ENCODE assay signal across 11 cellular contexts in genomic region chr17:42282478-42283080, GRCh38. TPM values are rescaled to one million over a fixed set of nuclear protein-coding genes. Genes with fewer than 3 reads are reported as not detected.
DNase-seq lines count a peak whose midpoint lies in the region; ATAC-seq, FAIRE-seq and TF ChIP-seq lines count a peak whose summit lies in the region.
"Had no signal": no experiment of that assay in that cellular context is flagged by ENCODE, and none has a peak within 500 bp of the region (broad histone marks: within the 10 kb centered on the region; RNA-seq: fewer than 3 reads in every experiment).

No MANE protein-coding gene starts in this region.

- no peaks in the 10 kb centered on the region for H3F3A ChIP-seq in smooth muscle cell (ENCODE audit: low read depth)

- no peaks in the 10 kb centered on the region for H3K27me3 ChIP-seq in CD4-positive, alpha-beta T cell (ENCODE audit: control insufficient read depth, insufficient read depth, low read length)
- H3K27me3 ChIP-seq in smooth muscle cell (ENCODE audit: low read depth) (no peaks in the 10 kb centered on the region), small intestine (ENCODE audit: control insufficient read depth in 2 of 2, insufficient read depth in 2 of 2, low read length in 2 of 2) (no peaks in the 10 kb centered on the region)

- no peaks in the 10 kb centered on the region for H3K9me3 Mint-ChIP-seq in CD4-positive, alpha-beta T cell
- no peaks in the 10 kb centered on the region for H3K9me3 Mint-ChIP-seq in activated T-helper 17 cell treated with anti-CD3 and anti-CD28 coated beads, Interleukin-2, amount 50 U/mL, for 72 hours
- no peaks in the 10 kb centered on the region for H3K9me3 Mint-ChIP-seq in mesothelial cell of epicardium

- no peak overlapping the region for H3K4me3 ChIP-seq in A549
- H3K4me3 ChIP-seq in smooth muscle cell, result no peak overlapping the region
- no peak overlapping the region for H3K4me3 ChIP-seq in small intestine (ENCODE audit: low read depth in 1 of 2, low read length in 2 of 2)

- no peaks in the 10 kb centered on the region for H3K79me2 ChIP-seq in smooth muscle cell (ENCODE audit: low read depth)

- peaks cover 6% of the 10 kb centered on the region for H3K36me3 Mint-ChIP-seq in CD4-positive, alpha-beta T cell (ENCODE audit: low read depth)
- H3K36me3 Mint-ChIP-seq in activated T-helper 17 cell treated with anti-CD3 and anti-CD28 coated beads, Interleukin-2, amount 50 U/mL, for 72 hours (ENCODE audit: low read depth), result peaks cover 43% of the 10 kb centered on the region
- H3K36me3 Mint-ChIP-seq in mesothelial cell of epicardium, result no peaks in the 10 kb centered on the region

- H3K9me3 ChIP-seq in A549 (no peaks in the 10 kb centered on the region), smooth muscle cell (replicated peaks; ENCODE audit: low read depth) (no peaks in the 10 kb centered on the region), small intestine (ENCODE audit: control insufficient read depth, low read depth) (no peaks in the 10 kb centered on the region)
- no peaks in the 10 kb centered on the region for H3K9me3 ChIP-seq in CD4-positive, alpha-beta T cell (ENCODE audit: control insufficient read depth, low read length)

- peak; percentile 30 to 42; a peak in 3 of 6 replicates for ATAC-seq in A549
- no peak for ATAC-seq in CD4-positive, alpha-beta T cell (ENCODE audit: poor library complexity)
- ATAC-seq in activated T-helper 17 cell treated with anti-CD3 and anti-CD28 coated beads, Interleukin-2, amount 50 U/mL, for 72 hours (replicated peaks), result no peak

- intact Hi-C loops in CD4-positive, alpha-beta T cell (cut with DNase I, micrococcal nuclease), result no loop called here

- DNase-seq in A549 (ENCODE audit: low read depth in 1 of 2, low spot score in 1 of 2), result no peak
- DNase-seq in CD4-positive, alpha-beta T cell, result peak in 1 of 10 experiments; percentile 17
- peak in 1 of 2 experiments; percentile 6 for DNase-seq in mesothelial cell of epicardium (ENCODE audit: low spot score in 2 of 2, unreplicated experiment in 2 of 2)
- DNase-seq in smooth muscle cell (lab: John Stamatoyannopoulos, UW; ENCODE audit: unreplicated experiment), result no peak
- no peak for DNase-seq in small intestine
- DNase-seq in SIG-M5 (lab: John Stamatoyannopoulos, UW), result no peak
- DNase-seq: C1 segment of cervical spinal cord, islet precursor cell, NCI-H2171 had no signal

- H3K4me1 ChIP-seq in A549 (peaks cover 8% of the 10 kb centered on the region; the same call in 2 of the 3 replicates), smooth muscle cell (ENCODE audit: low read depth) (peaks cover under 1% of the 10 kb centered on the region), small intestine (ENCODE audit: control insufficient read depth in 2 of 2, insufficient read depth in 1 of 2, low read depth in 1 of 2, low read length in 1 of 2) (peaks cover 0 to 5% of the 10 kb centered on the region in 2 donors)

- no peak overlapping the region for H3K4me3 Mint-ChIP-seq in CD4-positive, alpha-beta T cell
- H3K4me3 Mint-ChIP-seq in activated T-helper 17 cell treated with anti-CD3 and anti-CD28 coated beads, Interleukin-2, amount 50 U/mL, for 72 hours, result peak overlapping the region; percentile 4
- no peak overlapping the region for H3K4me3 Mint-ChIP-seq in mesothelial cell of epicardium

- H3K36me3 ChIP-seq in smooth muscle cell (ENCODE audit: low read depth) (no peaks in the 10 kb centered on the region), small intestine (ENCODE audit: control insufficient read depth in 2 of 2, insufficient read depth in 2 of 2, low read length in 2 of 2) (no peaks in the 10 kb centered on the region)

- no peak for FAIRE-seq in A549 (lab: Jason Lieb, UNC)
- FAIRE-seq in small intestine (lab: Jason Lieb, UNC), result no peak
- FAIRE-seq: G401.6 had no signal

- H3K27me3 Mint-ChIP-seq in CD4-positive, alpha-beta T cell, result no peaks in the 10 kb centered on the region
- no peaks in the 10 kb centered on the region for H3K27me3 Mint-ChIP-seq in activated T-helper 17 cell treated with anti-CD3 and anti-CD28 coated beads, Interleukin-2, amount 50 U/mL, for 72 hours
- H3K27me3 Mint-ChIP-seq in mesothelial cell of epicardium (ENCODE audit: low read depth), result peaks cover 8% of the 10 kb centered on the region

- POLR2A ChIA-PET in A549 (lab: Yijun Ruan, JAX), result interaction anchor here (0.7 kb wide), 1 partner anchor 1920 kb away, joined by 3 read pairs; no protein-coding TSS in a partner anchor
- POLR2A ChIA-PET in CD4-positive, alpha-beta T cell (lab: Charles Lee), result no interaction called here

- H3K4me1 Mint-ChIP-seq in CD4-positive, alpha-beta T cell (ENCODE audit: low read depth), result peaks cover 32% of the 10 kb centered on the region
- H3K4me1 Mint-ChIP-seq in activated T-helper 17 cell treated with anti-CD3 and anti-CD28 coated beads, Interleukin-2, amount 50 U/mL, for 72 hours, result no peaks in the 10 kb centered on the region
- H3K4me1 Mint-ChIP-seq in mesothelial cell of epicardium, result peaks cover 9% of the 10 kb centered on the region

- H3K27ac Mint-ChIP-seq in CD4-positive, alpha-beta T cell, result peak overlapping the region; percentile 73
- H3K27ac Mint-ChIP-seq in activated T-helper 17 cell treated with anti-CD3 and anti-CD28 coated beads, Interleukin-2, amount 50 U/mL, for 72 hours, result peak overlapping the region; percentile 37
- H3K27ac Mint-ChIP-seq in mesothelial cell of epicardium, result no peak overlapping the region

- TF ChIP-seq POLR2A in A549 (IDR thresholded peaks at IDR 0.05; ENCODE audit: low read length), result no peak

- H3K27ac ChIP-seq in A549, result no peak overlapping the region
- H3K27ac ChIP-seq in CD4-positive, alpha-beta T cell (ENCODE audit: low read depth, low read length), result no peak overlapping the region
- no peak overlapping the region for H3K27ac ChIP-seq in smooth muscle cell (ENCODE audit: low read depth)
- no peak overlapping the region for H3K27ac ChIP-seq in small intestine (ENCODE audit: low read depth in 1 of 2, low read length in 1 of 2)

- no peak overlapping the region for H3K9ac ChIP-seq in smooth muscle cell (ENCODE audit: low read depth)

- H3K4me2 ChIP-seq in A549 (no peak overlapping the region), smooth muscle cell (no peak overlapping the region)

- no peak for TF ChIP-seq RAD21 in A549 (conservative IDR thresholded peaks at IDR 0.05 in 1 of 2, IDR thresholded peaks at IDR 0.05 in 1 of 2)

- no peak for TF ChIP-seq CTCF in A549 (IDR thresholded peaks at IDR 0.05)
- TF ChIP-seq CTCF in CD4-positive, alpha-beta T cell (IDR thresholded peaks at IDR 0.05), result no peak
- TF ChIP-seq CTCF in mesothelial cell of epicardium (IDR thresholded peaks at IDR 0.05; ENCODE audit: unreplicated experiment), result peak; percentile 20
- no peak for TF ChIP-seq CTCF in smooth muscle cell (IDR thresholded peaks at IDR 0.05; ENCODE audit: borderline replicate concordance, insufficient read depth, poor library complexity, severe bottlenecking)

- H2AFZ ChIP-seq in smooth muscle cell (ENCODE audit: low read depth), result no peak overlapping the region

- TF ChIP-seq EP300 in A549 (IDR thresholded peaks at IDR 0.05), result no peak

- 87% methylated on average over 6 of the region's 6 CpGs for WGBS in A549 (ENCODE audit: missing lambda C conversion rate)
- WGBS in smooth muscle cell (ENCODE audit: low lambda C conversion rate), result 84% methylated on average over 6 of the region's 6 CpGs
- 90 to 95% (median 93%) methylated on average over 6 of the region's 6 CpGs for WGBS in small intestine, 3 donors

- CTCF ChIA-PET in A549 (lab: Yijun Ruan, JAX), result interaction anchor here (0.8 to 2.0 kb wide), 6 partner anchors 27 to 244 kb away, joined by 3 to 9 read pairs (median 4); no protein-coding TSS in a partner anchor
- CTCF ChIA-PET in CD4-positive, alpha-beta T cell (lab: Charles Lee), result no interaction called here

- no peaks in the 10 kb centered on the region for H4K20me1 ChIP-seq in smooth muscle cell (ENCODE audit: low read depth)

TF ChIP-seq in A549, 52 proteins besides CTCF, POLR2A, EP300 and RAD21 (continues in another document):
- TF ChIP-seq MAZ (IDR thresholded peaks at IDR 0.05; ENCODE audit: borderline replicate concordance, low read depth, low read length) (no peak), RNF2 (IDR thresholded peaks at IDR 0.05; ENCODE audit: borderline replicate concordance, low read depth) (no peak), RCOR1 (IDR thresholded peaks at IDR 0.05; ENCODE audit: low read depth, low read length) (no peak), ZC3H11A (IDR thresholded peaks at IDR 0.05) (no peak), TFCP2L1 (CRISPR knock-in tag; IDR thresholded peaks at IDR 0.05) (no peak), KDM5A (IDR thresholded peaks at IDR 0.05) (no peak), SREBF2 (IDR thresholded peaks at IDR 0.05) (no peak), FOXS1 (CRISPR knock-in tag; IDR thresholded peaks at IDR 0.05) (no peak), GATA3 (IDR thresholded peaks at IDR 0.05; ENCODE audit: borderline replicate concordance) (no peak), ZNF302 (CRISPR knock-in tag; IDR thresholded peaks at IDR 0.05) (no peak)

RNA-seq across cellular contexts. Expression of gene STAT5A, which starts 5.7 kb away (rescaled TPM):
- 2.2 and 3.1 TPM in 2 replicates for polyA plus RNA-seq in A549 (2011; rRNA removed)
- 2.6 and 3.3 TPM in 2 replicates for polyA plus RNA-seq in A549 (2012; cell fraction: cytosol; rRNA removed)
- polyA plus RNA-seq in A549 (2012; cell fraction: nucleus; rRNA removed), result 5.6 and 7.9 TPM in 2 replicates
- polyA plus RNA-seq in A549 (2017; fragmentation: RNase III; extraction: RNeasy Plus Mini Kit Qiagen cat#74134 plus additional on column Dnase treatment), result 3.9 to 4.4 TPM (median 4.0 TPM) in 3 replicates
- polyA minus RNA-seq in A549 (2011; rRNA and poly(A)+ RNA removed), result 2.9 and 4.3 TPM in 2 replicates
- 100 to 1,000 TPM; 141 to 150 TPM for total RNA-seq in CD4-positive, alpha-beta T cell
- total RNA-seq in activated T-helper 17 cell treated with anti-CD3 and anti-CD28 coated beads, Interleukin-2, amount 50 U/mL, for 72 hours, result 100 to 1,000 TPM; 133 to 305 TPM
- 9.5 to 11.7 TPM (median 11.2 TPM) in 3 replicates for total RNA-seq in mesothelial cell of epicardium
- 1.7 and 2.6 TPM in 2 replicates for total RNA-seq in smooth muscle cell
- polyA plus RNA-seq in smooth muscle cell, result 3.2 and 6.3 TPM in 2 replicates
- polyA plus RNA-seq in small intestine, result 10 to 100 TPM in 2 of 3 donors, 1 to 10 TPM in 1; 2.7 to 18.3 (median 11.3) TPM

RNA-seq across cellular contexts. Expression of gene STAT5B, which starts 6.4 kb away (rescaled TPM):
- polyA plus RNA-seq in A549 (2011; rRNA removed) (37.6 and 51.7 TPM in 2 replicates), A549 (2017; fragmentation: RNase III; extraction: RNeasy Plus Mini Kit Qiagen cat#74134 plus additional on column Dnase treatment) (29.4 to 33.1 TPM (median 31.2 TPM) in 3 replicates), smooth muscle cell (12.4 and 15.0 TPM in 2 replicates), small intestine (10 to 100 TPM; 13.4 to 22.0 (median 18.1) TPM)
- polyA plus RNA-seq in A549 (2012; cell fraction: cytosol; rRNA removed), result 24.8 and 30.3 TPM in 2 replicates
- 66.8 and 69.5 TPM in 2 replicates for polyA plus RNA-seq in A549 (2012; cell fraction: nucleus; rRNA removed)
- 41.5 and 41.7 TPM in 2 replicates for polyA minus RNA-seq in A549 (2011; rRNA and poly(A)+ RNA removed)
- 100 to 1,000 TPM in 1 of 2 experiments, 10 to 100 TPM in 1; 99.4 to 104 TPM for total RNA-seq in CD4-positive, alpha-beta T cell
- 100 to 1,000 TPM; 124 to 255 TPM for total RNA-seq in activated T-helper 17 cell treated with anti-CD3 and anti-CD28 coated beads, Interleukin-2, amount 50 U/mL, for 72 hours
- total RNA-seq in mesothelial cell of epicardium (47.7 to 52.3 TPM (median 50.6 TPM) in 3 replicates), smooth muscle cell (10.7 and 29.3 TPM in 2 replicates)

Comparison
In these comparisons a context has a peak if more than half of its experiments do, and no peak if none do; other contexts are left out.
1. ATAC-seq: peak in A549 (2 of 2); none in CD4-positive, alpha-beta T cell (single experiment) and activated T-helper 17 cell treated with anti-CD3 and anti-CD28 coated beads, Interleukin-2, amount 50 U/mL, for 72 hours (single experiment).
2. RNA of gene STAT5A, which starts 5.7 kb away (total RNA-seq): 133 to 305 TPM in activated T-helper 17 cell treated with anti-CD3 and anti-CD28 coated beads, Interleukin-2, amount 50 U/mL, for 72 hours and 141 to 150 TPM in CD4-positive, alpha-beta T cell; 9.5 to 11.7 TPM in mesothelial cell of epicardium and 1.7 to 2.6 TPM in smooth muscle cell; every median in the first group is over 10 times any median in the second.